ENCODE assay signal across 19 cellular contexts in the genomic region with DNA sequence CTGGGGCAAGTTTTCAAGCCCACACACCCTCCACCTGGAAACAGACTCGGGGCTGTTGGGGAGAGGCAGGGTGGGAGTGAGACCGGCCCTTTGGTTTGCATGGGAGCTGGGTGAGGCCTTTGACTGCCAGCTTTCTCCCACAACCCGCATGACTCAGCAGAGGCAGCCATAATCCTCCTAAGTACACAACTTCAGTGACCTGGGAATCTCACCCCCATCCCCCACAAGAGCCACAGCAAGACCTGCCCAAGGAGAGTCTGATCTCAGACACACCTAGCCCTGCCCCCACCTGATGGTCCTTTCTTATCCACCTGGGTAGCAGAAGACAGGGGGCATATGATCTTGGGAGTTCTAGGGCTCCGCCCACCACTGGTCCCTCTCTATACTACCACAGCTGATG.
DNase-seq lines count a peak whose midpoint lies in the region; ATAC-seq, FAIRE-seq and TF ChIP-seq lines count a peak whose summit lies in the region.
"Had no signal": no experiment of that assay in that cellular context is flagged by ENCODE, and none has a peak within 500 bp of the region (broad histone marks: within the 10 kb centered on the region; RNA-seq: fewer than 3 reads in every experiment).

No MANE protein-coding gene starts in this region.

- POLR2A ChIA-PET in CD8-positive, alpha-beta T cell (lab: Charles Lee): no interaction called here

- no peak overlapping the region for H3K27ac ChIP-seq in CD8-positive, alpha-beta T cell (ENCODE audit: low read depth, low read length)
- H3K27ac ChIP-seq: BLaER1 had no signal

- no peaks in the 10 kb centered on the region for H3K27me3 Mint-ChIP-seq in CD8-positive, alpha-beta T cell (ENCODE audit: low read depth)

- peak overlapping the region; percentile 53 for H3K27ac Mint-ChIP-seq in CD8-positive, alpha-beta T cell
- H3K27ac Mint-ChIP-seq: CD14-positive monocyte; CD4-positive, alpha-beta memory T cell had no signal

- peak in 1 of 7 experiments; percentile 15 for DNase-seq in CD8-positive, alpha-beta T cell
- DNase-seq in Jurkat, Clone E6-1 (ENCODE audit: low read depth, low spot score): peak; percentile 5
- DNase-seq in bronchial epithelial cell (ENCODE audit: low read depth) (peak; percentile 1), renal cortical epithelial cell (ENCODE audit: low read depth) (peak; percentile 7), NCI-H2227 treated with DMSO at 0.1 percent for 48 hours (lab: John Stamatoyannopoulos, UW) (no peak), amygdala (lab: John Stamatoyannopoulos, UW) (no peak)
- no peak for DNase-seq in stimulated activated CD8-positive, alpha-beta memory T cell treated with anti-CD3 and anti-CD28 coated beads, Interleukin-4, amount 100 ng/mL, for 48 hours
- DNase-seq: 8988T, Calu3, DMS79 treated with DMSO at 0.1 percent for 48 hours, EL, H9 had no signal

- H3K27me3 ChIP-seq in CD8-positive, alpha-beta T cell (ENCODE audit: insufficient read depth, low read length): no peaks in the 10 kb centered on the region
- no peaks in the 10 kb centered on the region for H3K27me3 ChIP-seq in bronchial epithelial cell (ENCODE audit: control insufficient read depth, insufficient read depth, low read length)
- H3K27me3 ChIP-seq: BLaER1 had no signal

- peak overlapping the region; percentile 12 for H3K4me3 Mint-ChIP-seq in CD8-positive, alpha-beta T cell
- H3K4me3 Mint-ChIP-seq: CD14-positive monocyte; CD4-positive, alpha-beta memory T cell; H9 had no signal

- H3K36me3 Mint-ChIP-seq in CD8-positive, alpha-beta T cell: peaks cover 3% of the 10 kb centered on the region
- H3K36me3 Mint-ChIP-seq: CD14-positive monocyte; CD4-positive, alpha-beta memory T cell had no signal

- peaks cover 28% of the 10 kb centered on the region for H3K4me1 ChIP-seq in CD8-positive, alpha-beta T cell (ENCODE audit: insufficient read depth, low read length)
- H3K4me1 ChIP-seq: BLaER1 had no signal

- TF ChIP-seq CTCF in CD8-positive, alpha-beta T cell (IDR thresholded peaks at IDR 0.05): no peak
- no peak for TF ChIP-seq CTCF in bronchial epithelial cell (IDR thresholded peaks at IDR 0.05; ENCODE audit: insufficient read depth, low read length, severe bottlenecking)

- H3K9me3 Mint-ChIP-seq in CD8-positive, alpha-beta T cell: peaks cover 20% of the 10 kb centered on the region

- intact Hi-C loops in CD8-positive, alpha-beta T cell (cut with DNase I, micrococcal nuclease): no loop called here

- CTCF ChIA-PET in CD8-positive, alpha-beta T cell (lab: Charles Lee): no interaction called here

- no peak for FAIRE-seq in bronchial epithelial cell (lab: Jason Lieb, UNC)
- FAIRE-seq: GM12878, GM19239, H1, HepG2 had no signal

- peaks cover 4% of the 10 kb centered on the region for H3K9me3 ChIP-seq in CD8-positive, alpha-beta T cell (ENCODE audit: low read length)
- H3K9me3 ChIP-seq: BLaER1 had no signal

- H3K36me3 ChIP-seq in CD8-positive, alpha-beta T cell (ENCODE audit: insufficient read depth, low read length): no peaks in the 10 kb centered on the region
- no peaks in the 10 kb centered on the region for H3K36me3 ChIP-seq in bronchial epithelial cell (ENCODE audit: control insufficient read depth, insufficient read depth, low read length)
- H3K36me3 ChIP-seq: BLaER1 had no signal

- no peak overlapping the region for H3K4me3 ChIP-seq in CD8-positive, alpha-beta T cell (ENCODE audit: low read depth, low read length)
- H3K4me3 ChIP-seq in Jurkat, Clone E6-1 (ENCODE audit: low read length): no peak overlapping the region
- H3K4me3 ChIP-seq in bronchial epithelial cell (ENCODE audit: low read depth, low read length): no peak overlapping the region
- H3K4me3 ChIP-seq: BLaER1, GM12878 had no signal

- no peak for ATAC-seq in CD8-positive, alpha-beta T cell
- ATAC-seq: GM12878, HepG2 had no signal

- H3K4me1 Mint-ChIP-seq in CD8-positive, alpha-beta T cell (ENCODE audit: low read depth): peaks cover 45% of the 10 kb centered on the region
- H3K4me1 Mint-ChIP-seq: CD14-positive monocyte; CD4-positive, alpha-beta memory T cell; H9 had no signal

Comparison
In these comparisons a context has a peak if more than half of its experiments do, and no peak if none do; other contexts are left out.
1. DNase-seq: peak in Jurkat, Clone E6-1 (single experiment), bronchial epithelial cell (single experiment) and renal cortical epithelial cell (single experiment); none in stimulated activated CD8-positive, alpha-beta memory T cell treated with anti-CD3 and anti-CD28 coated beads, Interleukin-4, amount 100 ng/mL, for 48 hours (single experiment), NCI-H2227 treated with DMSO at 0.1 percent for 48 hours (single experiment) and amygdala (0 of 56).